In the genomic region with DNA sequence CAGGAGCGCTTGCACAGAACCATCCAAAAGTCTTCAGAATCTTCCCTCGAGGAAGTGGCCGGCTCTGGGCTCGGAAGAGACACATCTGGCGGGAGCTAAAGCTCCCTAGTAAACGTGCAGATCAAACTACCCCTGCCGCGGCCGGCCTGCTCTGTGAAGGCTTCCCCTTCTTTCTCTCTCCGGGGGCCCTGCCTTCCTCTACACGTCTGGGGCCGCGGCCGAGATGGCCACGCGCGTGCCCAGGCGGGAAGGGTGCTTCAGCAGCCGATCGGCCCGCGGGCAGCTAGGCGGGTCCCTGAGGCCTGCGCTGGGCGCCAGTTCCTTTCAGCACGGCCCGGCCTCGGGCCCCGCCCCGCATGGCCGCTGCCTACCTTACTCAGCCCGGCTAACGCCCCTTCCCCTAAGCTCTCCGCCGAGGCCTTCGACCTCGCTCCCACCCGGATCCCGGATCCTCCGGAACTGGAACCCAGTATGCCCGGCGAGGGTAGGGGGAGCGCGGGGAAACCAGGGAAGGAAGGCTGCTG, we compare ENCODE assay signal across 1 cellular context.
TF ChIP-seq lines count a peak whose summit lies in the region.

No MANE protein-coding gene starts in this region.

TF ChIP-seq in HepG2, 621 proteins besides CTCF, POLR2A, EP300 and RAD21 (continued from another document and continues in another):
- TF ChIP-seq, protein P1, sequence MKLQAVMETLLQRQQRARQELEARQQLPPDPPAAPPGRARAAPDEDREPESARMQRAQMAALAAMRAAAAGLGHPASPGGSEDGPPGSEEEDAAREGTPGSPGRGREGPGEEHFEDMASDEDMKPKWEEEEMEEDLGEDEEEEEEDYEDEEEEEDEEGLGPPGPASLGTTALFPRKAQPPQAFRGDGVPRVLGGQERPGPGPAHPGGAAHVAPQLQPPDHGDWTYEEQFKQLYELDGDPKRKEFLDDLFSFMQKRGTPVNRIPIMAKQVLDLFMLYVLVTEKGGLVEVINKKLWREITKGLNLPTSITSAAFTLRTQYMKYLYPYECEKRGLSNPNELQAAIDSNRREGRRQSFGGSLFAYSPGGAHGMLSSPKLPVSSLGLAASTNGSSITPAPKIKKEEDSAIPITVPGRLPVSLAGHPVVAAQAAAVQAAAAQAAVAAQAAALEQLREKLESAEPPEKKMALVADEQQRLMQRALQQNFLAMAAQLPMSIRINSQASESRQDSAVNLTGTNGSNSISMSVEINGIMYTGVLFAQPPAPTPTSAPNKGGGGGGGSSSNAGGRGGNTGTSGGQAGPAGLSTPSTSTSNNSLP (IDR thresholded peaks at IDR 0.05; ENCODE audit: low read depth, low read length) = no peak
- TF ChIP-seq REST (IDR thresholded peaks at IDR 0.05; ENCODE audit: borderline replicate concordance in 1 of 2, low read depth in 1 of 2, low read length in 2 of 2) = no peak
- TF ChIP-seq CREM (IDR thresholded peaks at IDR 0.05) = no peak
- TF ChIP-seq CREM (CRISPR knock-in tag; IDR thresholded peaks at IDR 0.05) = no peak
- 0 out of 2 replicates have a peak, but pooled peaks have one; percentile 25 for TF ChIP-seq TOE1 (CRISPR knock-in tag; IDR thresholded peaks at IDR 0.05)
- TF ChIP-seq KLF11 (CRISPR knock-in tag; IDR thresholded peaks at IDR 0.05) = no peak
- no peak for TF ChIP-seq YEATS4 (CRISPR knock-in tag; IDR thresholded peaks at IDR 0.05; ENCODE audit: borderline replicate concordance)
- no peak for TF ChIP-seq CBX5 (CRISPR knock-in tag; IDR thresholded peaks at IDR 0.05; ENCODE audit: borderline replicate concordance)
- TF ChIP-seq, protein P2, sequence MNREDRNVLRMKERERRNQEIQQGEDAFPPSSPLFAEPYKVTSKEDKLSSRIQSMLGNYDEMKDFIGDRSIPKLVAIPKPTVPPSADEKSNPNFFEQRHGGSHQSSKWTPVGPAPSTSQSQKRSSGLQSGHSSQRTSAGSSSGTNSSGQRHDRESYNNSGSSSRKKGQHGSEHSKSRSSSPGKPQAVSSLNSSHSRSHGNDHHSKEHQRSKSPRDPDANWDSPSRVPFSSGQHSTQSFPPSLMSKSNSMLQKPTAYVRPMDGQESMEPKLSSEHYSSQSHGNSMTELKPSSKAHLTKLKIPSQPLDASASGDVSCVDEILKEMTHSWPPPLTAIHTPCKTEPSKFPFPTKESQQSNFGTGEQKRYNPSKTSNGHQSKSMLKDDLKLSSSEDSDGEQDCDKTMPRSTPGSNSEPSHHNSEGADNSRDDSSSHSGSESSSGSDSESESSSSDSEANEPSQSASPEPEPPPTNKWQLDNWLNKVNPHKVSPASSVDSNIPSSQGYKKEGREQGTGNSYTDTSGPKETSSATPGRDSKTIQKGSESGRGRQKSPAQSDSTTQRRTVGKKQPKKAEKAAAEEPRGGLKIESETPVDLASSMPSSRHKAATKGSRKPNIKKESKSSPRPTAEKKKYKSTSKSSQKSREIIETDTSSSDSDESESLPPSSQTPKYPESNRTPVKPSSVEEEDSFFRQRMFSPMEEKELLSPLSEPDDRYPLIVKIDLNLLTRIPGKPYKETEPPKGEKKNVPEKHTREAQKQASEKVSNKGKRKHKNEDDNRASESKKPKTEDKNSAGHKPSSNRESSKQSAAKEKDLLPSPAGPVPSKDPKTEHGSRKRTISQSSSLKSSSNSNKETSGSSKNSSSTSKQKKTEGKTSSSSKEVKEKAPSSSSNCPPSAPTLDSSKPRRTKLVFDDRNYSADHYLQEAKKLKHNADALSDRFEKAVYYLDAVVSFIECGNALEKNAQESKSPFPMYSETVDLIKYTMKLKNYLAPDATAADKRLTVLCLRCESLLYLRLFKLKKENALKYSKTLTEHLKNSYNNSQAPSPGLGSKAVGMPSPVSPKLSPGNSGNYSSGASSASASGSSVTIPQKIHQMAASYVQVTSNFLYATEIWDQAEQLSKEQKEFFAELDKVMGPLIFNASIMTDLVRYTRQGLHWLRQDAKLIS (CRISPR knock-in tag; IDR thresholded peaks at IDR 0.05) = no peak
- no peak for TF ChIP-seq SP4 (CRISPR knock-in tag; IDR thresholded peaks at IDR 0.05)
- TF ChIP-seq, protein P3, sequence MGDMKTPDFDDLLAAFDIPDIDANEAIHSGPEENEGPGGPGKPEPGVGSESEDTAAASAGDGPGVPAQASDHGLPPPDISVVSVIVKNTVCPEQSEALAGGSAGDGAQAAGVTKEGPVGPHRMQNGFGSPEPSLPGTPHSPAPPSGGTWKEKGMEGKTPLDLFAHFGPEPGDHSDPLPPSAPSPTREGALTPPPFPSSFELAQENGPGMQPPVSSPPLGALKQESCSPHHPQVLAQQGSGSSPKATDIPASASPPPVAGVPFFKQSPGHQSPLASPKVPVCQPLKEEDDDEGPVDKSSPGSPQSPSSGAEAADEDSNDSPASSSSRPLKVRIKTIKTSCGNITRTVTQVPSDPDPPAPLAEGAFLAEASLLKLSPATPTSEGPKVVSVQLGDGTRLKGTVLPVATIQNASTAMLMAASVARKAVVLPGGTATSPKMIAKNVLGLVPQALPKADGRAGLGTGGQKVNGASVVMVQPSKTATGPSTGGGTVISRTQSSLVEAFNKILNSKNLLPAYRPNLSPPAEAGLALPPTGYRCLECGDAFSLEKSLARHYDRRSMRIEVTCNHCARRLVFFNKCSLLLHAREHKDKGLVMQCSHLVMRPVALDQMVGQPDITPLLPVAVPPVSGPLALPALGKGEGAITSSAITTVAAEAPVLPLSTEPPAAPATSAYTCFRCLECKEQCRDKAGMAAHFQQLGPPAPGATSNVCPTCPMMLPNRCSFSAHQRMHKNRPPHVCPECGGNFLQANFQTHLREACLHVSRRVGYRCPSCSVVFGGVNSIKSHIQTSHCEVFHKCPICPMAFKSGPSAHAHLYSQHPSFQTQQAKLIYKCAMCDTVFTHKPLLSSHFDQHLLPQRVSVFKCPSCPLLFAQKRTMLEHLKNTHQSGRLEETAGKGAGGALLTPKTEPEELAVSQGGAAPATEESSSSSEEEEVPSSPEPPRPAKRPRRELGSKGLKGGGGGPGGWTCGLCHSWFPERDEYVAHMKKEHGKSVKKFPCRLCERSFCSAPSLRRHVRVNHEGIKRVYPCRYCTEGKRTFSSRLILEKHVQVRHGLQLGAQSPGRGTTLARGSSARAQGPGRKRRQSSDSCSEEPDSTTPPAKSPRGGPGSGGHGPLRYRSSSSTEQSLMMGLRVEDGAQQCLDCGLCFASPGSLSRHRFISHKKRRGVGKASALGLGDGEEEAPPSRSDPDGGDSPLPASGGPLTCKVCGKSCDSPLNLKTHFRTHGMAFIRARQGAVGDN (CRISPR knock-in tag; IDR thresholded peaks at IDR 0.05) = no peak
- no peak for TF ChIP-seq TBX3 (IDR thresholded peaks at IDR 0.05; ENCODE audit: borderline replicate concordance)
- no peak for TF ChIP-seq ZNF788 (CRISPR knock-in tag; IDR thresholded peaks at IDR 0.05; ENCODE audit: borderline replicate concordance)
- TF ChIP-seq IRF2 (CRISPR knock-in tag; IDR thresholded peaks at IDR 0.05) = no peak
- TF ChIP-seq SOX5 (CRISPR knock-in tag; IDR thresholded peaks at IDR 0.05; ENCODE audit: borderline replicate concordance) = no peak
- TF ChIP-seq, protein P4, sequence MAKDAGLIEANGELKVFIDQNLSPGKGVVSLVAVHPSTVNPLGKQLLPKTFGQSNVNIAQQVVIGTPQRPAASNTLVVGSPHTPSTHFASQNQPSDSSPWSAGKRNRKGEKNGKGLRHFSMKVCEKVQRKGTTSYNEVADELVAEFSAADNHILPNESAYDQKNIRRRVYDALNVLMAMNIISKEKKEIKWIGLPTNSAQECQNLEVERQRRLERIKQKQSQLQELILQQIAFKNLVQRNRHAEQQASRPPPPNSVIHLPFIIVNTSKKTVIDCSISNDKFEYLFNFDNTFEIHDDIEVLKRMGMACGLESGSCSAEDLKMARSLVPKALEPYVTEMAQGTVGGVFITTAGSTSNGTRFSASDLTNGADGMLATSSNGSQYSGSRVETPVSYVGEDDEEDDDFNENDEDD (CRISPR knock-in tag; IDR thresholded peaks at IDR 0.05; ENCODE audit: borderline replicate concordance) = no peak
- TF ChIP-seq KLF12 (CRISPR knock-in tag; IDR thresholded peaks at IDR 0.05; ENCODE audit: borderline replicate concordance) = no peak
- TF ChIP-seq, protein P5, sequence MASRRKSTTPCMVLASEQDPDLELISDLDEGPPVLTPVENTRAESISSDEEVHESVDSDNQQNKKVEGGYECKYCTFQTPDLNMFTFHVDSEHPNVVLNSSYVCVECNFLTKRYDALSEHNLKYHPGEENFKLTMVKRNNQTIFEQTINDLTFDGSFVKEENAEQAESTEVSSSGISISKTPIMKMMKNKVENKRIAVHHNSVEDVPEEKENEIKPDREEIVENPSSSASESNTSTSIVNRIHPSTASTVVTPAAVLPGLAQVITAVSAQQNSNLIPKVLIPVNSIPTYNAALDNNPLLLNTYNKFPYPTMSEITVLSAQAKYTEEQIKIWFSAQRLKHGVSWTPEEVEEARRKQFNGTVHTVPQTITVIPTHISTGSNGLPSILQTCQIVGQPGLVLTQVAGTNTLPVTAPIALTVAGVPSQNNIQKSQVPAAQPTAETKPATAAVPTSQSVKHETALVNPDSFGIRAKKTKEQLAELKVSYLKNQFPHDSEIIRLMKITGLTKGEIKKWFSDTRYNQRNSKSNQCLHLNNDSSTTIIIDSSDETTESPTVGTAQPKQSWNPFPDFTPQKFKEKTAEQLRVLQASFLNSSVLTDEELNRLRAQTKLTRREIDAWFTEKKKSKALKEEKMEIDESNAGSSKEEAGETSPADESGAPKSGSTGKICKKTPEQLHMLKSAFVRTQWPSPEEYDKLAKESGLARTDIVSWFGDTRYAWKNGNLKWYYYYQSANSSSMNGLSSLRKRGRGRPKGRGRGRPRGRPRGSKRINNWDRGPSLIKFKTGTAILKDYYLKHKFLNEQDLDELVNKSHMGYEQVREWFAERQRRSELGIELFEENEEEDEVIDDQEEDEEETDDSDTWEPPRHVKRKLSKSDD (CRISPR knock-in tag; IDR thresholded peaks at IDR 0.05; ENCODE audit: low read depth) = peak; percentile 36; the same call in 1 of the 2 replicates
- TF ChIP-seq ZNF816 (CRISPR knock-in tag; IDR thresholded peaks at IDR 0.05; ENCODE audit: borderline replicate concordance) = peak; percentile 55; the same call in 1 of the 2 replicates
- no peak for TF ChIP-seq ZNF720 (CRISPR knock-in tag; IDR thresholded peaks at IDR 0.05)
- no peak for TF ChIP-seq TCF12 (IDR thresholded peaks at IDR 0.05)
- no peak for TF ChIP-seq TCF12 (CRISPR knock-in tag; IDR thresholded peaks at IDR 0.05)
- no peak for TF ChIP-seq CEBPG (CRISPR knock-in tag; IDR thresholded peaks at IDR 0.05)
- TF ChIP-seq ZFP37 (CRISPR knock-in tag; IDR thresholded peaks at IDR 0.05; ENCODE audit: borderline replicate concordance) = no peak
- TF ChIP-seq SRSF1 (optimal IDR thresholded peaks at IDR 0.05; ENCODE audit: low read depth, low read length) = no peak
- TF ChIP-seq, protein P6, sequence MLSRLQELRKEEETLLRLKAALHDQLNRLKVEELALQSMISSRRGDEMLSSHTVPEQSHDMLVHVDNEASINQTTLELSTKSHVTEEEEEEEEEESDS (CRISPR knock-in tag; IDR thresholded peaks at IDR 0.05; ENCODE audit: borderline replicate concordance) = no peak
- no peak for TF ChIP-seq ZBTB34 (CRISPR knock-in tag; IDR thresholded peaks at IDR 0.05)
- TF ChIP-seq, protein P7, sequence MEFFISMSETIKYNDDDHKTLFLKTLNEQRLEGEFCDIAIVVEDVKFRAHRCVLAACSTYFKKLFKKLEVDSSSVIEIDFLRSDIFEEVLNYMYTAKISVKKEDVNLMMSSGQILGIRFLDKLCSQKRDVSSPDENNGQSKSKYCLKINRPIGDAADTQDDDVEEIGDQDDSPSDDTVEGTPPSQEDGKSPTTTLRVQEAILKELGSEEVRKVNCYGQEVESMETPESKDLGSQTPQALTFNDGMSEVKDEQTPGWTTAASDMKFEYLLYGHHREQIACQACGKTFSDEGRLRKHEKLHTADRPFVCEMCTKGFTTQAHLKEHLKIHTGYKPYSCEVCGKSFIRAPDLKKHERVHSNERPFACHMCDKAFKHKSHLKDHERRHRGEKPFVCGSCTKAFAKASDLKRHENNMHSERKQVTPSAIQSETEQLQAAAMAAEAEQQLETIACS (CRISPR knock-in tag; IDR thresholded peaks at IDR 0.05) = no peak
- TF ChIP-seq MTA1 (CRISPR knock-in tag; IDR thresholded peaks at IDR 0.05; ENCODE audit: borderline replicate concordance) = no peak; the same call in 1 of the 2 replicates
- TF ChIP-seq SKIL (CRISPR knock-in tag; IDR thresholded peaks at IDR 0.05; ENCODE audit: borderline replicate concordance) = no peak
- TF ChIP-seq ZNF256 (CRISPR knock-in tag; conservative IDR thresholded peaks at IDR 0.05) = no peak
